ENCODE assay signal across 1 cellular context in the genomic region with DNA sequence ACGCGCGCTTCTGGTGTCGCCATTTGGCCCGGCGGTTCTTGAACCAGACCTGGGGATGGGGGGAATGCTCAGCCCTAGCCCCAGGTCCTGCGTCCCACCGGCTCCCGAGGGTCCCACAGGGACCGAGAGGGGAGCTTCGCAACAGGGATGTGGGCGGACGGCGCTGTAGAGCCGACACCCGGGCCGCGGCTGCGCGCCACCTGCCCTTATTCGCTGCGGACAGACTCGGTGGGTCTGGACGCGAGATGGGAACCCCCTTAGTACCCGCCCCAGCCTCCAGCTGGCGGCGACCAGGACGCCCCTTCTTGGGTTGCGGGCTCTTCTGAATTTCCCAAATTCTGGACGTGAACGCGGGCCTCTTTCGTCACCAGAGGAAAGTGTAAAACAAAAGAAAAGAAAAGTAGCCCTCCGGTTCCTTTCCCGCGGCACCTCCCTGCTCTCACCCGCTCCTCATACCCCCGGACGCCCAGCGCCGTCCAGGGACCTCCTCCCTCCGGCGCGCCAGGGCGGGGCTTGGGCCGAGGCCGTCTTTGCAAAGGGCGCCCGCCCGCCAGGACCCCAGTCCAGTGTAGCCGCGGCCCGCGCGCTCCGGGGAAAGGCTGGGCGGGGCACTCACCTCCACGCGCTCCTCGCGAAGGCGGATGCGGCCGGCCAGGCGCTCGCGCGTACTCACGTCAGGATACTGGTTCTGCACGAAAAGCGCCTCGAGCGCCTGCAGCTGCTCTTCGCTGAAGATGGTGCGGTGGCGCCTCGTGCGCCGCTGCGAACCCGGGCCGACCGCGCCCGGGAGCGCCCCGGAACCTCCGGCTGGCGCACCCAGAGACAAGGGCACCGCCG.
TF ChIP-seq lines count a peak whose summit lies in the region.

No MANE protein-coding gene starts in this region.

TF ChIP-seq in WTC11, 78 proteins besides CTCF, POLR2A, EP300 and RAD21 (continued from another document):
- peak; percentile 34; the same call in 1 of the 2 replicates for TF ChIP-seq ZNF263 (CRISPR knock-in tag; IDR thresholded peaks at IDR 0.05; ENCODE audit: low read depth)
- TF ChIP-seq, protein P1, sequence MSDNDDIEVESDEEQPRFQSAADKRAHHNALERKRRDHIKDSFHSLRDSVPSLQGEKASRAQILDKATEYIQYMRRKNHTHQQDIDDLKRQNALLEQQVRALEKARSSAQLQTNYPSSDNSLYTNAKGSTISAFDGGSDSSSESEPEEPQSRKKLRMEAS (CRISPR knock-in tag; IDR thresholded peaks at IDR 0.05) = peak; percentile 81; the same call in 1 of the 2 replicates
- 0 out of 2 replicates have a peak, but pooled peaks have one; percentile 52 for TF ChIP-seq TEAD1 (CRISPR knock-in tag; IDR thresholded peaks at IDR 0.05)
- TF ChIP-seq, protein P2, sequence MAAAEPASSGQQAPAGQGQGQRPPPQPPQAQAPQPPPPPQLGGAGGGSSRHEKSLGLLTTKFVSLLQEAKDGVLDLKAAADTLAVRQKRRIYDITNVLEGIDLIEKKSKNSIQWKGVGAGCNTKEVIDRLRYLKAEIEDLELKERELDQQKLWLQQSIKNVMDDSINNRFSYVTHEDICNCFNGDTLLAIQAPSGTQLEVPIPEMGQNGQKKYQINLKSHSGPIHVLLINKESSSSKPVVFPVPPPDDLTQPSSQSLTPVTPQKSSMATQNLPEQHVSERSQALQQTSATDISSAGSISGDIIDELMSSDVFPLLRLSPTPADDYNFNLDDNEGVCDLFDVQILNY (CRISPR knock-in tag; IDR thresholded peaks at IDR 0.05) = peak; percentile 38; the same call in 1 of the 2 replicates
- TF ChIP-seq ELF4 (CRISPR knock-in tag; IDR thresholded peaks at IDR 0.05; ENCODE audit: low read depth) = peak; percentile 33; the same call in 1 of the 2 replicates
- TF ChIP-seq, protein P3, sequence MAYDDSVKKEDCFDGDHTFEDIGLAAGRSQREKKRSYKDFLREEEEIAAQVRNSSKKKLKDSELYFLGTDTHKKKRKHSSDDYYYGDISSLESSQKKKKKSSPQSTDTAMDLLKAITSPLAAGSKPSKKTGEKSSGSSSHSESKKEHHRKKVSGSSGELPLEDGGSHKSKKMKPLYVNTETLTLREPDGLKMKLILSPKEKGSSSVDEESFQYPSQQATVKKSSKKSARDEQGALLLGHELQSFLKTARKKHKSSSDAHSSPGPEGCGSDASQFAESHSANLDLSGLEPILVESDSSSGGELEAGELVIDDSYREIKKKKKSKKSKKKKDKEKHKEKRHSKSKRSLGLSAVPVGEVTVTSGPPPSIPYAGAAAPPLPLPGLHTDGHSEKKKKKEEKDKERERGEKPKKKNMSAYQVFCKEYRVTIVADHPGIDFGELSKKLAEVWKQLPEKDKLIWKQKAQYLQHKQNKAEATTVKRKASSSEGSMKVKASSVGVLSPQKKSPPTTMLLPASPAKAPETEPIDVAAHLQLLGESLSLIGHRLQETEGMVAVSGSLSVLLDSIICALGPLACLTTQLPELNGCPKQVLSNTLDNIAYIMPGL (CRISPR knock-in tag; IDR thresholded peaks at IDR 0.05) = peak; percentile 82
